8 cellular contexts compared by ENCODE assay signal in the genomic region with DNA sequence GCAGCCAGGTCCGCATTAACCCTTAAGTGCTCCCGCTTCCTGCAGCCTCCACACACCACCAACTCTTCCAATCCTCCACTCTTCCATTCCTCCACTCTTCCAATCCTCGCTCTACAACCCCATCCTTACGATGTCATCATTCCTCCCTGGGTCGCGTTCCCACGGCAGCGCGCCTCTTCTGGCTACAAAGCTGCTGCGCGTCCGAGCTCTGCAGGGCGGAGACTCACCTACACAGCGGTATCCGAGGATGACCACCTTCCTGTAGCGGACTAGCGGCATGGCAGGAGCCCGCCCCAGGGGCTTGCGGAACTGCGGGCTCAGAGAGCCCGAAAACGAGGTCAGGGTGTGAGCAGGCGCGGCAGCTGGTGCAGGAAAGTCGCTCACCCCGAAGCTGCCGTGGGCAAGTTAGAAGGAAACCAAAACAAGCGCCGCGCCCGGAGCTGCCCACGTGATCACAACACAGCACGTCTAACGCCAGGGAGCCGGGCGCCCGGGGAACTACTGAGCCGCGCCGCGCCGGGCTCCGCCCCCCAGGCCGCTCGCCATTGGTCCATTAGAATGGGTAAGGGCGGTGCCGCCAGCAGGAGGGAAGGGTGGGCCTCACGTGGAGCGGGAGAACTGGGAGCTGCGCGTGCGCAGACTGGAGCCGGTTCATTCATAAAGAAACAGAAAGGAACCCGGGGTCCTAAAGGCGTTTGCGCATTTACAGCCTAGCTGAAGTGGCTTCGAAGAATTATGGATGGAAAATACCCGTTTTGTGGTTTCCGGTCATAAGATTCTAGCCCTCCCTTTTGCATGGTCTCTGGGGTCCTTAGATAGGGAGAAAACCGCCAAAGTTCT. TPM values are rescaled to one million over a fixed set of nuclear protein-coding genes. Genes with fewer than 3 reads are reported as not detected.
A peak's percentile ranks its signal among the peaks of the same experiment; 100 is the strongest.
DNase-seq lines count a peak whose midpoint lies in the region; ATAC-seq and TF ChIP-seq lines count a peak whose summit lies in the region.

A gene with protein sequence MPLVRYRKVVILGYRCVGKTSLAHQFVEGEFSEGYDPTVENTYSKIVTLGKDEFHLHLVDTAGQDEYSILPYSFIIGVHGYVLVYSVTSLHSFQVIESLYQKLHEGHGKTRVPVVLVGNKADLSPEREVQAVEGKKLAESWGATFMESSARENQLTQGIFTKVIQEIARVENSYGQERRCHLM (minus strand): TSS at position 473 of the 840 bp plus-strand sequence. CDS start 194 bp downstream, at position 279.

- H3K4me1 ChIP-seq in trophoblast cell (ENCODE audit: control insufficient read depth in 1 of 2, insufficient read depth in 2 of 2, low read length in 2 of 2), result peaks cover 2 to 7% of the 10 kb centered on the region in 2 experiments

- H3K4ac ChIP-seq in trophoblast cell (ENCODE audit: low read depth, low read length), result no peak within 1 kb of the TSS

- H3K23ac ChIP-seq in trophoblast cell (ENCODE audit: low read length), result no peak within 1 kb of the TSS

- H3K18ac ChIP-seq in trophoblast cell (ENCODE audit: low read length), result no peak within 1 kb of the TSS

- H3K36me3 Mint-ChIP-seq in activated naive CD8-positive, alpha-beta T cell, result no peaks in the 10 kb centered on the region
- H3K36me3 Mint-ChIP-seq in type B pancreatic cell, result no peaks in the 10 kb centered on the region

- H3K27ac ChIP-seq in trophoblast cell (ENCODE audit: low read depth, low read length), result no peak within 1 kb of the TSS

- no peaks in the 10 kb centered on the region for H3K27me3 Mint-ChIP-seq in activated naive CD8-positive, alpha-beta T cell
- peaks cover 4% of the 10 kb centered on the region for H3K27me3 Mint-ChIP-seq in type B pancreatic cell

- no peak within 1 kb of the TSS for H2BK5ac ChIP-seq in trophoblast cell (ENCODE audit: low read depth, low read length, poor library complexity)

- H3K4me1 Mint-ChIP-seq in activated naive CD8-positive, alpha-beta T cell (ENCODE audit: low read depth), result peaks cover 16% of the 10 kb centered on the region
- H3K4me1 Mint-ChIP-seq in type B pancreatic cell (ENCODE audit: unreplicated experiment), result peaks cover 15% of the 10 kb centered on the region

- peak within 1 kb of the TSS; percentile 92 for H3K4me3 Mint-ChIP-seq in activated naive CD8-positive, alpha-beta T cell
- peak within 1 kb of the TSS; percentile 94 for H3K4me3 Mint-ChIP-seq in type B pancreatic cell

- no peaks in the 10 kb centered on the region for H3K27me3 ChIP-seq in trophoblast cell (ENCODE audit: insufficient read depth, low read length)

- peak within 1 kb of the TSS; percentile 79 for H3K4me3 ChIP-seq in trophoblast cell (ENCODE audit: low read depth, low read length)

- intact Hi-C loops in Right ventricle myocardium inferior (cut with DNase I), result loop anchor here (1.0 kb wide), 1 partner anchor 13 kb away; no protein-coding TSS in a partner anchor

- H3K36me3 ChIP-seq in trophoblast cell (ENCODE audit: control insufficient read depth in 1 of 2, insufficient read depth in 2 of 2, low read length in 2 of 2), result no peaks in the 10 kb centered on the region

- H2BK12ac ChIP-seq in trophoblast cell (ENCODE audit: low read length), result no peak within 1 kb of the TSS

- no peaks in the 10 kb centered on the region for H3K9me3 Mint-ChIP-seq in activated naive CD8-positive, alpha-beta T cell (ENCODE audit: low read depth)
- no peaks in the 10 kb centered on the region for H3K9me3 Mint-ChIP-seq in type B pancreatic cell

- no CpG with 5 or more reads among the region's 60 CpGs for WGBS in trophoblast cell (ENCODE audit: extremely low coverage, insufficient coverage, insufficient read length)

- peak within 1 kb of the TSS; percentile 86 for H3K27ac Mint-ChIP-seq in activated naive CD8-positive, alpha-beta T cell
- peak within 1 kb of the TSS; percentile 79 for H3K27ac Mint-ChIP-seq in type B pancreatic cell

- H3K79me2 ChIP-seq in trophoblast cell (ENCODE audit: control insufficient read depth, insufficient read depth, low read length, poor library complexity), result no peaks in the 10 kb centered on the region

- H4K91ac ChIP-seq in trophoblast cell (ENCODE audit: low read depth, low read length), result no peak within 1 kb of the TSS

- H4K12ac ChIP-seq in trophoblast cell (ENCODE audit: low read depth, low read length), result peak within 1 kb of the TSS; percentile 2

- H3K14ac ChIP-seq in trophoblast cell (ENCODE audit: low read length), result no peak within 1 kb of the TSS

- peak; percentile 91 for DNase-seq in NCI-H1105 treated with DMSO at 0.1 percent for 48 hours (lab: John Stamatoyannopoulos, UW)
- DNase-seq in SKM-1 treated with dmso at 0.1 percent for 144 hours (lab: John Stamatoyannopoulos, UW; ENCODE audit: unreplicated experiment), result peak; percentile 82
- peak; percentile 100 for DNase-seq in Right ventricle myocardium inferior (ENCODE audit: missing footprints)
- peak; percentile 97 to 99 for DNase-seq in trophoblast cell
- DNase-seq in type B pancreatic cell (ENCODE audit: extremely low spot score, unreplicated experiment), result peak; percentile 98

- TF ChIP-seq CTCF in GM12873 (IDR thresholded peaks at IDR 0.05; ENCODE audit: insufficient read depth, low read depth, low read length, missing control alignments) (peak; percentile 56), type B pancreatic cell (conservative IDR thresholded peaks at IDR 0.05) (no peak)

- H3K9me3 ChIP-seq in trophoblast cell (ENCODE audit: insufficient read depth, low read depth, low read length), result no peaks in the 10 kb centered on the region

- peak within 1 kb of the TSS; percentile 93 for H2AFZ ChIP-seq in trophoblast cell (ENCODE audit: insufficient read depth, low read length, poor library complexity)

- H3K4me2 ChIP-seq in trophoblast cell (ENCODE audit: low read length), result peak within 1 kb of the TSS; percentile 84

- no peak within 1 kb of the TSS for H2AK5ac ChIP-seq in trophoblast cell (ENCODE audit: low read length)

- no peaks in the 10 kb centered on the region for H3K79me1 ChIP-seq in trophoblast cell (ENCODE audit: low read length)

- H4K8ac ChIP-seq in trophoblast cell (ENCODE audit: low read depth, low read length), result peak within 1 kb of the TSS; percentile 54

- ATAC-seq in HG02759 (IDR thresholded peaks at IDR 0.05; ENCODE audit: unreplicated experiment), result peak; percentile 99
- peak; percentile 100 for ATAC-seq in Right ventricle myocardium inferior

- no peak within 1 kb of the TSS for H2BK120ac ChIP-seq in trophoblast cell (ENCODE audit: insufficient read depth, low read length, poor library complexity)

- no peak within 1 kb of the TSS for H3K9ac ChIP-seq in trophoblast cell (ENCODE audit: low read length)

RNA-seq across cellular contexts. Expression of the gene that starts here (rescaled TPM):
- total RNA-seq in Right ventricle myocardium inferior (0.41 TPM), type B pancreatic cell (ENCODE audit: low replicate concordance) (0.88 and 1.8 TPM in 2 replicates)
- 0.89 and 1.0 TPM in 2 replicates for polyA plus RNA-seq in trophoblast cell (2013)

Comparison
In these comparisons a context has a peak if more than half of its experiments do, and no peak if none do; other contexts are left out.
1. Peak in DNase-seq and ATAC-seq in Right ventricle myocardium inferior; RNA of the gene not detected or under 1 TPM.